ENCODE assay signal across 8 cellular contexts in the genomic region with DNA sequence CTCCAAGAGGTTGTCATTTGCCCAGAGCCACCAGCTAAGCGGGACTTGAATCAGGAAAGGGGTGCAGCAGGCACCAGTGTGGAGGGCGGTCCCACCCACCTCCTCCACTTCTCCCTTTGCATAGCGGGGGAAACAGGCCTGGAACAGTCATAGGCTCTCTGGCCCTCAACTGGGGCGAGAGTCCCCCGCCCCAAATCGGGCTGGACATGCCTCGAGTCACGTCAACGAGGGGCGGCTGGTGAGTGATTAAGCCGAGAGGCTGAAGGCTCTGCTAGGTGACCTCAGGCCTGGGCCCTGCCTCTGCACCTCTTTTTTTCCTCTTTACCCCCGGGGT. TPM values are rescaled to one million over a fixed set of nuclear protein-coding genes. Genes with fewer than 3 reads are reported as not detected.
DNase-seq lines count a peak whose midpoint lies in the region; ATAC-seq and TF ChIP-seq lines count a peak whose summit lies in the region.

No MANE protein-coding gene starts in this region.

- no peak for DNase-seq in LNCaP clone FGC (ENCODE audit: low read depth)
- DNase-seq in dorsolateral prefrontal cortex: no peak
- DNase-seq in A172 (ENCODE audit: low spot score): no peak
- DNase-seq in T-helper 9 cell: no peak

- no peaks in the 10 kb centered on the region for H3K9me3 ChIP-seq in muscle layer of colon (ENCODE audit: low read length)

- H3K27ac ChIP-seq in dorsolateral prefrontal cortex: peak overlapping the region; percentile 72 to 99 (median 93)
- H3K27ac ChIP-seq in muscle layer of colon (ENCODE audit: low read depth, low read length): peak overlapping the region; percentile 90

- H3K9ac ChIP-seq in muscle layer of colon (ENCODE audit: low read length): peak overlapping the region; percentile 42

- H3K27me3 ChIP-seq in dorsolateral prefrontal cortex (no peaks in the 10 kb centered on the region), muscle layer of colon (ENCODE audit: control insufficient read depth in 1 of 2, insufficient read depth in 2 of 2, low read length in 2 of 2) (no peaks in the 10 kb centered on the region)

- H3K4me1 ChIP-seq in muscle layer of colon (ENCODE audit: insufficient read depth, low read length): peaks cover 6% of the 10 kb centered on the region

- peaks cover 17% of the 10 kb centered on the region for H3K36me3 ChIP-seq in muscle layer of colon (ENCODE audit: insufficient read depth, low read length)

- H3K4me3 ChIP-seq in LNCaP clone FGC (ENCODE audit: low read depth, low read length) (peak overlapping the region; percentile 44), dorsolateral prefrontal cortex (peak overlapping the region; percentile 50 to 94 (median 73)), muscle layer of colon (ENCODE audit: low read depth in 1 of 2, low read length in 2 of 2) (peak overlapping the region; percentile 59 to 68)

- intact Hi-C loops in dorsolateral prefrontal cortex (cut with DNase I): loop anchor here (1.0 to 10.0 kb wide), 5 partner anchors 51 to 161 kb away; partner anchors contain the start of gene PIK3R2 (in 2 of the 2)

- no peak for TF ChIP-seq CTCF in LNCaP clone FGC (IDR thresholded peaks at IDR 0.05; ENCODE audit: control insufficient read depth, extremely low read depth, insufficient read depth)
- no peak for TF ChIP-seq CTCF in dorsolateral prefrontal cortex (IDR thresholded peaks at IDR 0.05 in 54 of 56, conservative IDR thresholded peaks at IDR 0.05 in 2 of 56; ENCODE audit: low read depth in 1 of 56, partially characterized antibody in 56 of 56)

- ATAC-seq in GM19455 (IDR thresholded peaks at IDR 0.05; ENCODE audit: unreplicated experiment) (peak; percentile 18), HG03565 (IDR thresholded peaks at IDR 0.05; ENCODE audit: unreplicated experiment) (no peak), GM21576 (IDR thresholded peaks at IDR 0.05; ENCODE audit: unreplicated experiment) (no peak)

RNA-seq across cellular contexts. Expression of gene ARRDC2, which starts 0.4 kb away (rescaled TPM):
- total RNA-seq in dorsolateral prefrontal cortex: 100 to 1,000 TPM in 10 of 120 experiments, 10 to 100 TPM in 110; 17.5 to 207 (median 47.3) TPM
- 7.4 and 12.2 TPM in 2 replicates for total RNA-seq in A172 (2014; rRNA removed; shearing (Covaris generic))

RNA-seq across cellular contexts. Expression of gene KCNN1, which starts 40.7 kb away (rescaled TPM):
- total RNA-seq in dorsolateral prefrontal cortex: 100 to 1,000 TPM in 5 of 120 experiments, 10 to 100 TPM in 115; 21.3 to 177 (median 74.4) TPM
- total RNA-seq in A172 (2014; rRNA removed; shearing (Covaris generic)): 0.14 TPM in 1 of 2 replicates, not detected in the other

Comparison
In these comparisons a context has a peak if more than half of its experiments do, and no peak if none do; other contexts are left out.
1. RNA of gene KCNN1, which starts 40.7 kb away (total RNA-seq): 21.3 to 177 TPM in dorsolateral prefrontal cortex; 0.14 TPM in A172; every median in the first group is over 10 times any median in the second.
2. Peak in every context shown above with its lines, with median percentiles within 50 percentile points of each other: H3K4me3 ChIP-seq.